Comparison of ENCODE assay signal across 8 cellular contexts in genomic region chr10:101062231-101063161, GRCh38. TPM values are rescaled to one million over a fixed set of nuclear protein-coding genes. Genes with fewer than 3 reads are reported as not detected.
A peak's percentile ranks its signal among the peaks of the same experiment; 100 is the strongest.
DNase-seq lines count a peak whose midpoint lies in the region; ATAC-seq, FAIRE-seq and TF ChIP-seq lines count a peak whose summit lies in the region.

No MANE protein-coding gene starts in this region.

- H3K4me3 Mint-ChIP-seq in T-cell: peak overlapping the region; percentile 63 to 93 (median 86)

- H3K4me1 ChIP-seq in body of pancreas (peaks cover 57% of the 10 kb centered on the region), kidney (ENCODE audit: control insufficient read depth in 1 of 2, insufficient read depth in 1 of 2, low read depth in 1 of 2, low read length in 2 of 2) (peaks cover 4 to 29% of the 10 kb centered on the region in 2 donors)

- POLR2A ChIA-PET in T-cell (lab: Charles Lee): no interaction called here

- H3K27ac ChIP-seq in body of pancreas (peak overlapping the region in 1 of 4 donors; percentile 20), kidney (ENCODE audit: low read depth in 2 of 2, low read length in 2 of 2) (no peak overlapping the region)

- no peaks in the 10 kb centered on the region for H3K9me3 ChIP-seq in body of pancreas
- no peaks in the 10 kb centered on the region for H3K9me3 ChIP-seq in kidney (ENCODE audit: control insufficient read depth in 1 of 2, low read length in 2 of 2)

- peaks cover 32 to 34% of the 10 kb centered on the region in 2 donors for H3K27me3 Mint-ChIP-seq in T-cell

- H3K27ac Mint-ChIP-seq in T-cell: peak overlapping the region in 1 of 2 donors; percentile 16

- H3K9me3 Mint-ChIP-seq in T-cell: no peaks in the 10 kb centered on the region

- no peaks in the 10 kb centered on the region for H3K36me3 Mint-ChIP-seq in T-cell

- H3K27me3 ChIP-seq in body of pancreas: no peaks in the 10 kb centered on the region

- no peak for FAIRE-seq in kidney (lab: Jason Lieb, UNC)

- peak overlapping the region in 1 of 2 donors; percentile 95 for H3K9ac ChIP-seq in kidney (ENCODE audit: low read length in 2 of 2)

- CTCF ChIA-PET in T-cell (lab: Charles Lee): interaction anchor here (0.6 to 6.1 kb wide), 9 partner anchors 11 to 404 kb away, joined by 3 to 42 read pairs (median 3); partner anchors contain the start of genes PDZD7 (in 1 of the 2) and SFXN3 (in 1 of the 2)

- DNase-seq in GF-D8 (lab: John Stamatoyannopoulos, UW) (peak; percentile 53), HuH-7.5 (ENCODE audit: low spot score) (peak; percentile 77), T-cell (peak in 23 of 34 experiments; percentile 10 to 59 (median 36)), body of pancreas (peak; percentile 62 to 73 (median 64)), kidney (peak; percentile 84), cerebellum (ENCODE audit: low spot score) (no peak)
- DNase-seq in stimulated activated CD4-positive, alpha-beta T cell treated with anti-CD3 and anti-CD28 coated beads, Interleukin-4, amount 100 ng/mL, for 1 hour: peak; percentile 66

- WGBS in body of pancreas, 2 donors: 10 to 39% methylated on average over 11 to 58 of the region's 72 CpGs

- TF ChIP-seq CTCF in body of pancreas (IDR thresholded peaks at IDR 0.05) (peak; percentile 48 to 71 (median 57)), kidney (IDR thresholded peaks at IDR 0.05; ENCODE audit: borderline replicate concordance, extremely low read depth, insufficient read depth) (peak; percentile 62)

- TF ChIP-seq POLR2A in body of pancreas (IDR thresholded peaks at IDR 0.05): peak in 1 of 3 donors; percentile 23

- no peaks in the 10 kb centered on the region for H3K36me3 ChIP-seq in body of pancreas (replicated peaks in 1 of 2; ENCODE audit: insufficient read depth in 1 of 2, low read depth in 2 of 2)
- no peaks in the 10 kb centered on the region for H3K36me3 ChIP-seq in kidney (ENCODE audit: control insufficient read depth in 1 of 2, insufficient read depth in 2 of 2, low read length in 2 of 2)

- peaks cover 29 to 51% (median 32%) of the 10 kb centered on the region in 3 donors for H3K4me1 Mint-ChIP-seq in T-cell

- ATAC-seq in T-cell (replicated peaks in 1 of 4) (peak; percentile 28 to 38 (median 32)), body of pancreas (peak; percentile 18), HG02870 (IDR thresholded peaks at IDR 0.05; ENCODE audit: unreplicated experiment) (no peak)

- H3K4me3 ChIP-seq in body of pancreas (no peak overlapping the region), kidney (ENCODE audit: low read length in 2 of 2) (peak overlapping the region in 1 of 2 donors; percentile 53)

- intact Hi-C loops in body of pancreas (cut with DNase I): no loop called here
- intact Hi-C loops in kidney (cut with DNase I): no loop called here

RNA-seq across cellular contexts. Expression of gene KAZALD1, which starts 0.7 kb away (rescaled TPM):
- total RNA-seq in T-cell (under 1 TPM in 2 of 5 donors, not detected in 3; 0.19 to 0.29 TPM), body of pancreas (1 to 10 TPM; 1.6 to 1.8 TPM), kidney (9.8 TPM), cerebellum (1.3 TPM)
- polyA plus RNA-seq in kidney (ENCODE audit: insufficient read depth, low read depth, low replicate concordance): 9.7 TPM

RNA-seq across cellular contexts. Expression of gene SFXN3, which starts 31.5 kb away (rescaled TPM):
- total RNA-seq in T-cell (100 to 1,000 TPM in 2 of 5 donors, 10 to 100 TPM in 3; 45.2 to 113 (median 91.0) TPM), body of pancreas (10 to 100 TPM; 23.4 to 61.7 TPM), kidney (51.6 TPM), cerebellum (47.7 TPM)
- 23.3 TPM for polyA plus RNA-seq in kidney (ENCODE audit: insufficient read depth, low read depth, low replicate concordance)

RNA-seq across cellular contexts. Expression of gene PDZD7, which starts 31.6 kb away (rescaled TPM):
- total RNA-seq in T-cell: 1 to 10 TPM; 1.7 to 2.7 (median 2.3) TPM
- total RNA-seq in body of pancreas: under 1 TPM; 0.52 to 0.66 TPM
- total RNA-seq in kidney: 1.6 TPM
- polyA plus RNA-seq in kidney (ENCODE audit: insufficient read depth, low read depth, low replicate concordance): 1.9 TPM
- total RNA-seq in cerebellum: 5.9 TPM
